Comparison of ENCODE assay signal across 16 cellular contexts in the genomic region with DNA sequence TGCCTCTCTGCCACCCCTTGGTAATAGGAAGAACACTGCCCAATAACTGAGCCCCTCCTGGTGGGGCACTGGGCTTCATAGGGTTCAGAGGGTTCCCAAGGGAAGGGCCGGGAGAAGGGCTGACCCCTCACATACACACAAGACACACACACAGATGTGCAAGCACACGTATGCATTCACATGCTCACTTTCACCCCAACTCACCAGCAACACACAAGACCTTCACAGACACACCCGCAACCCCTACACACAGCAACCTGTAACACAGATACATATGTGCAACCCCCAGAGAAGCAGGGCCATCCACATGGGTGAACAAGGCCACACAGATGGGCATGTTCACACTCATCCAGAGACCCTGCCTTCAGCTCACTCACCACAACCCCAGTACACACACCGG.
A peak's percentile ranks its signal among the peaks of the same experiment; 100 is the strongest.
DNase-seq lines count a peak whose midpoint lies in the region; TF ChIP-seq lines count a peak whose summit lies in the region.
"Had no signal": no experiment of that assay in that cellular context is flagged by ENCODE, and none has a peak within 500 bp of the region (broad histone marks: within the 10 kb centered on the region; RNA-seq: fewer than 3 reads in every experiment).

No MANE protein-coding gene starts in this region.

- BruUV-seq in MCF 10A (replicated peaks; lab: Mats Ljungman, UMichigan): no TSS peak

- DNase-seq in D341Med (ENCODE audit: low spot score): peak; percentile 2
- peak; percentile 29 for DNase-seq in islet precursor cell
- DNase-seq in osteocyte (ENCODE audit: extremely low spot score, unreplicated experiment): peak; percentile 42
- DNase-seq in mucosa of gallbladder (ENCODE audit: low spot score): no peak
- no peak for DNase-seq in HT-29 (ENCODE audit: low spot score)
- no peak for DNase-seq in MCF 10A (ENCODE audit: unreplicated experiment)
- DNase-seq: DMS79, IMR-90, Kasumi-1, NCI-H1092 treated with DMSO at 0.1 percent for 48 hours, NCI-H146, NCI-H2029 treated with DMSO at 0.1 percent for 48 hours, NCI-H2171, NCI-H526, PC-3 had no signal

- peaks cover 11% of the 10 kb centered on the region for H3K36me3 Mint-ChIP-seq in brain
- peaks cover 11% of the 10 kb centered on the region for H3K36me3 Mint-ChIP-seq in osteocyte (ENCODE audit: unreplicated experiment)
- no peaks in the 10 kb centered on the region for H3K36me3 Mint-ChIP-seq in MCF 10A (ENCODE audit: insufficient read depth, unreplicated experiment)

- H3K4me3 Mint-ChIP-seq in brain: no peak overlapping the region
- no peak overlapping the region for H3K4me3 Mint-ChIP-seq in osteocyte (ENCODE audit: unreplicated experiment)
- no peak overlapping the region for H3K4me3 Mint-ChIP-seq in MCF 10A (ENCODE audit: unreplicated experiment)

- POLR2A ChIA-PET in MCF 10A (lab: Yijun Ruan, JAX): no interaction called here

- no peak for TF ChIP-seq CTCF in brain (conservative IDR thresholded peaks at IDR 0.05)
- no peak for TF ChIP-seq CTCF in osteocyte (IDR thresholded peaks at IDR 0.05)
- no peak for TF ChIP-seq CTCF in MCF 10A (IDR thresholded peaks at IDR 0.05; ENCODE audit: unreplicated experiment)

- peaks cover 0 to 10% (median 2%) of the 10 kb centered on the region in 5 experiments for H3K9me3 Mint-ChIP-seq in brain
- H3K9me3 Mint-ChIP-seq in osteocyte (ENCODE audit: unreplicated experiment): no peaks in the 10 kb centered on the region
- H3K9me3 Mint-ChIP-seq in MCF 10A (ENCODE audit: unreplicated experiment): no peaks in the 10 kb centered on the region

- H3K4me1 Mint-ChIP-seq in brain (peaks cover 36% of the 10 kb centered on the region), osteocyte (ENCODE audit: unreplicated experiment) (peaks cover 12% of the 10 kb centered on the region), MCF 10A (ENCODE audit: insufficient read depth, unreplicated experiment) (no peaks in the 10 kb centered on the region)

- H3K27me3 Mint-ChIP-seq in brain (no peaks in the 10 kb centered on the region), osteocyte (ENCODE audit: unreplicated experiment) (no peaks in the 10 kb centered on the region), MCF 10A (ENCODE audit: insufficient read depth, unreplicated experiment) (no peaks in the 10 kb centered on the region)

- intact Hi-C loops in MCF 10A (cut with micrococcal nuclease): no loop called here

- H3K27ac Mint-ChIP-seq in brain (peak overlapping the region; percentile 49 to 90 (median 86)), osteocyte (ENCODE audit: unreplicated experiment) (no peak overlapping the region), MCF 10A (ENCODE audit: low read depth, unreplicated experiment) (no peak overlapping the region)

- CTCF ChIA-PET in MCF 10A (lab: Yijun Ruan, JAX): no interaction called here

Comparison
In these comparisons a context has a peak if more than half of its experiments do, and no peak if none do; other contexts are left out.
1. DNase-seq: peak in D341Med (single experiment), islet precursor cell (single experiment) and osteocyte (single experiment); none in mucosa of gallbladder (single experiment), HT-29 (single experiment) and MCF 10A (single experiment).
2. H3K27ac Mint-ChIP-seq: peak in brain (5 of 5); none in osteocyte (single experiment) and MCF 10A (single experiment).